Comparison of ENCODE assay signal across 1 cellular context in genomic region chr3:134364061-134364935, GRCh38.
A peak's percentile ranks its signal among the peaks of the same experiment; 100 is the strongest.
TF ChIP-seq lines count a peak whose summit lies in the region.

No MANE protein-coding gene starts in this region.

TF ChIP-seq in SK-N-SH, 30 proteins besides CTCF, POLR2A, EP300 and RAD21 (continued from another document):
- TF ChIP-seq USF1 (IDR thresholded peaks at IDR 0.05; ENCODE audit: borderline replicate concordance, low read depth) (0 out of 2 replicates have a peak, but pooled peaks have one; percentile 24), NRF1 (IDR thresholded peaks at IDR 0.05; ENCODE audit: low read depth, low read length) (no peak), USF2 (IDR thresholded peaks at IDR 0.05; ENCODE audit: borderline replicate concordance, low read depth, low read length) (no peak), TAF1 (IDR thresholded peaks at IDR 0.05; ENCODE audit: borderline replicate concordance, low read depth, low read length) (peak; percentile 59; the same call in 1 of the 2 replicates), EZH2phosphoT487 (IDR thresholded peaks at IDR 0.05; ENCODE audit: borderline replicate concordance, low read depth) (no peak), MAX (IDR thresholded peaks at IDR 0.05; ENCODE audit: low read depth) (peak; percentile 65), GABPA (IDR thresholded peaks at IDR 0.05; ENCODE audit: low read depth) (peak; percentile 53; the same call in 1 of the 2 replicates), FOXM1 (IDR thresholded peaks at IDR 0.05; ENCODE audit: low read depth) (peak; percentile 53; the same call in 1 of the 2 replicates), ELF1 (IDR thresholded peaks at IDR 0.05) (no peak), FOXJ3 (CRISPR knock-in tag; IDR thresholded peaks at IDR 0.05) (no peak), NFIC (IDR thresholded peaks at IDR 0.05; ENCODE audit: borderline replicate concordance) (peak; percentile 95), CHD2 (IDR thresholded peaks at IDR 0.05; ENCODE audit: low read length, partially characterized antibody) (peak; percentile 55), RFX5 (IDR thresholded peaks at IDR 0.05; ENCODE audit: low read length) (no peak), RXRA (IDR thresholded peaks at IDR 0.05; ENCODE audit: borderline replicate concordance, low read depth) (peak; percentile 86), MEF2A (IDR thresholded peaks at IDR 0.05; ENCODE audit: borderline replicate concordance, low read depth) (peak; percentile 44; the same call in 1 of the 2 replicates), JUND (IDR thresholded peaks at IDR 0.05) (peak; percentile 63), POLR2AphosphoS5 (IDR thresholded peaks at IDR 0.05; ENCODE audit: low read depth, low read length) (peak; percentile 72)
